ENCODE assay signal across 11 cellular contexts in the genomic region with DNA sequence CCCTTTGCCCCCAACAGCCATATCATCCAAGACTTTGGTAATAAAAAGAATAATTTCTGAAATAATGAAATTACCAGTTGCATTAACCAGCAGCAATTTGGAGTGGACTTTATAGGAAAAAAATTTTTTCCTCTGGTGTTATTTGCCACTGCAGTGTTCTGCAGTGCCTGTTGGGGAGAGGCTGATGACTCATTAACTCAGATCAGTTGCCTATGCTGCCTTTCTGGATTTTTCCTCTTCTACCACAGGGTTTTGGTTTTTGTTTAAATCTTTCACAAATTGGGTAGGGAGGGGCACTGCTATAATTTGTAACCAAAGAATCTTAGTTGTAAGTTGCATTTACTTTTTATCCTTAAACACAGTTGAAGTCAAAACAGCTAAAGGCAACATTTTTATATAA. TPM values are rescaled to one million over a fixed set of nuclear protein-coding genes. Genes with fewer than 3 reads are reported as not detected.
A peak's percentile ranks its signal among the peaks of the same experiment; 100 is the strongest.
DNase-seq lines count a peak whose midpoint lies in the region; ATAC-seq and TF ChIP-seq lines count a peak whose summit lies in the region.
"Had no signal": no experiment of that assay in that cellular context is flagged by ENCODE, and none has a peak within 500 bp of the region (broad histone marks: within the 10 kb centered on the region; RNA-seq: fewer than 3 reads in every experiment).

No MANE protein-coding gene starts in this region.

- intact Hi-C loops in activated naive CD4-positive, alpha-beta T cell treated with anti-CD3 and anti-CD28 coated beads for 36 hours (cut with micrococcal nuclease): no loop called here

- H3K27me3 Mint-ChIP-seq in activated naive CD4-positive, alpha-beta T cell treated with anti-CD3 and anti-CD28 coated beads for 36 hours (ENCODE audit: low read depth): no peaks in the 10 kb centered on the region

- peak; percentile 62 for DNase-seq in AG10803 (ENCODE audit: low read depth)
- peak; percentile 16 for DNase-seq in OCI-M1 (lab: John Stamatoyannopoulos, UW)
- peak; percentile 23 for DNase-seq in iPS-NIHi11 (ENCODE audit: low spot score)
- DNase-seq in NCI-H526 treated with DMSO at 0.1 percent for 48 hours (lab: John Stamatoyannopoulos, UW): no peak
- no peak for DNase-seq in NCI-H1930 (lab: John Stamatoyannopoulos, UW)
- DNase-seq in activated naive CD4-positive, alpha-beta T cell treated with anti-CD3 and anti-CD28 coated beads for 36 hours: no peak
- DNase-seq: aorta, left ventricle myocardium superior had no signal

- CTCF ChIA-PET in activated naive CD4-positive, alpha-beta T cell treated with anti-CD3 and anti-CD28 coated beads for 36 hours (lab: Charles Lee): interaction anchor here (1.5 kb wide), 1 partner anchor 23 kb away, joined by 3 read pairs; the partner anchor contains the start of gene ATP6V1A

- no peak overlapping the region for H3K4me3 ChIP-seq in AG10803 (ENCODE audit: low read length)
- H3K4me3 ChIP-seq: SK-N-MC had no signal

- peak; percentile 82 for ATAC-seq in GM21447 (IDR thresholded peaks at IDR 0.05; ENCODE audit: unreplicated experiment)
- no peak for ATAC-seq in HG02798 (IDR thresholded peaks at IDR 0.05; ENCODE audit: poor library complexity, unreplicated experiment)
- ATAC-seq: left ventricle myocardium superior had no signal

- no peak overlapping the region for H3K4me3 Mint-ChIP-seq in activated naive CD4-positive, alpha-beta T cell treated with anti-CD3 and anti-CD28 coated beads for 36 hours

- H3K36me3 Mint-ChIP-seq in activated naive CD4-positive, alpha-beta T cell treated with anti-CD3 and anti-CD28 coated beads for 36 hours (ENCODE audit: low read depth): no peaks in the 10 kb centered on the region

- H3K9me3 Mint-ChIP-seq in activated naive CD4-positive, alpha-beta T cell treated with anti-CD3 and anti-CD28 coated beads for 36 hours: no peaks in the 10 kb centered on the region

- H3K4me1 Mint-ChIP-seq in activated naive CD4-positive, alpha-beta T cell treated with anti-CD3 and anti-CD28 coated beads for 36 hours (ENCODE audit: low read depth): peaks cover 8% of the 10 kb centered on the region

- H3K27ac Mint-ChIP-seq in activated naive CD4-positive, alpha-beta T cell treated with anti-CD3 and anti-CD28 coated beads for 36 hours: no peak overlapping the region

- peak; percentile 36 for TF ChIP-seq CTCF in AG10803 (conservative IDR thresholded peaks at IDR 0.05; ENCODE audit: low read length)

RNA-seq across cellular contexts. Expression of gene ATP6V1A, which starts 22.7 kb away (rescaled TPM):
- 10 to 100 TPM; 41.7 to 41.9 TPM for total RNA-seq in activated naive CD4-positive, alpha-beta T cell treated with anti-CD3 and anti-CD28 coated beads for 36 hours

RNA-seq across cellular contexts. Expression of gene NAA50, which starts 23.5 kb away (rescaled TPM):
- total RNA-seq in activated naive CD4-positive, alpha-beta T cell treated with anti-CD3 and anti-CD28 coated beads for 36 hours: 10 to 100 TPM; 87.7 to 91.1 TPM

Comparison
In these comparisons a context has a peak if more than half of its experiments do, and no peak if none do; other contexts are left out.
1. DNase-seq: peak in AG10803 (single experiment), OCI-M1 (single experiment) and iPS-NIHi11 (single experiment); none in NCI-H526 treated with DMSO at 0.1 percent for 48 hours (single experiment), NCI-H1930 (0 of 2) and activated naive CD4-positive, alpha-beta T cell treated with anti-CD3 and anti-CD28 coated beads for 36 hours (single experiment).